In the genomic region with DNA sequence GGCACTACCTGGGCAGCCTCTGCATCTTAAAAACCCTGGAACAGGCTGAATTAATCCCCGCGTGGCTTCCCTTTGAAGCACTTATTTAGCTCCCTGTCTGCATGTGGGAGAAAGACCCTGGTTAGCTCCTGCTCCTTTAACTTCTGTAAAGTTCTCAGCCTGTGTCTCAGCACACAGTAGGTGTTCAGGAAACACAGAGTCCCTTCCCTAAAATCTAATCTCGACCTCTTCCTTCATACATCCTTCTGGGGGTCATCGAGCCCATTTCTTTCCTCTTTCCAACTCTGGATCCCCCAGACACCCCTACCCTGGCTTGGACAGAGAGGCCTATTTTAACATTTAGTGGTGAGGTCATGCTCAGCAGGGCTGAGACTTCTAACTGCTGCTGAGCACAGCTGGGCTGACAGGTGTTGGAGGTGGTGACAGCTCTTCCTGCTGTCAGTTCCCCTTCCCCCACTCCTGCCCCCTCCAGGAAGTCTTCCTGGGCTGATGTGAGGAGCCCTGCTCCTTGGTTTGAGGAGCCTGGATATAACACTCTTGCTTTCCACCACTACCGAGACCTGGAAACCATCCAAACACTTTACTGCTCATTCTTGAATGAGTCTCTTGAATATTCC, we compare ENCODE assay signal across 11 cellular contexts. TPM values are rescaled to one million over a fixed set of nuclear protein-coding genes. Genes with fewer than 3 reads are reported as not detected.
DNase-seq lines count a peak whose midpoint lies in the region; ATAC-seq, FAIRE-seq and TF ChIP-seq lines count a peak whose summit lies in the region.
"Had no signal": no experiment of that assay in that cellular context is flagged by ENCODE, and none has a peak within 500 bp of the region (broad histone marks: within the 10 kb centered on the region; RNA-seq: fewer than 3 reads in every experiment).

No MANE protein-coding gene starts in this region.

- H3K36me3 ChIP-seq in MM.1S (replicated peaks; ENCODE audit: insufficient read depth, low read length) = peaks cover 12% of the 10 kb centered on the region; the same call in 1 of the 2 replicates
- H3K36me3 ChIP-seq in suprapubic skin = no peaks in the 10 kb centered on the region

- H3K4me1 Mint-ChIP-seq in activated CD4-positive, alpha-beta T cell treated with anti-CD3 and anti-CD28 coated beads, Interleukin-2, amount 10 ng/mL, durations not matched to agents 7 days and 5 days = peaks cover 79% of the 10 kb centered on the region
- H3K4me1 Mint-ChIP-seq in activated naive CD8-positive, alpha-beta T cell treated with anti-CD3 and anti-CD28 coated beads, Interleukin-2, amount 10 ng/mL, durations not matched to agents 7 days and 5 days = peaks cover 59% of the 10 kb centered on the region

- H3K27me3 Mint-ChIP-seq in activated CD4-positive, alpha-beta T cell treated with anti-CD3 and anti-CD28 coated beads, Interleukin-2, amount 10 ng/mL, durations not matched to agents 7 days and 5 days = no peaks in the 10 kb centered on the region
- H3K27me3 Mint-ChIP-seq in activated naive CD8-positive, alpha-beta T cell treated with anti-CD3 and anti-CD28 coated beads, Interleukin-2, amount 10 ng/mL, durations not matched to agents 7 days and 5 days = no peaks in the 10 kb centered on the region

- peaks cover 75% of the 10 kb centered on the region for H3K36me3 Mint-ChIP-seq in activated CD4-positive, alpha-beta T cell treated with anti-CD3 and anti-CD28 coated beads, Interleukin-2, amount 10 ng/mL, durations not matched to agents 7 days and 5 days (ENCODE audit: low read depth)
- H3K36me3 Mint-ChIP-seq in activated naive CD8-positive, alpha-beta T cell treated with anti-CD3 and anti-CD28 coated beads, Interleukin-2, amount 10 ng/mL, durations not matched to agents 7 days and 5 days = peaks cover 35% of the 10 kb centered on the region

- peak; percentile 21 for ATAC-seq in activated naive CD8-positive, alpha-beta T cell treated with anti-CD3 and anti-CD28 coated beads, Interleukin-2, amount 10 ng/mL, durations not matched to agents 7 days and 5 days (ENCODE audit: low read depth)
- ATAC-seq in stimulated activated naive CD8-positive, alpha-beta T cell treated with anti-CD3 and anti-CD28 coated beads, Interleukin-15, Interleukin-2, amounts not matched to agents 100 U/mL and 50 U/mL, for 24 hours = no peak

- H3F3A ChIP-seq in MM.1S (ENCODE audit: insufficient read depth, low read length) = peaks cover 62% of the 10 kb centered on the region

- no peak for FAIRE-seq in HTR-8/SVneo (lab: Jason Lieb, UNC)

- peak overlapping the region; percentile 74 for H3K4me2 ChIP-seq in MM.1S (ENCODE audit: low read depth, low read length)

- H3K79me2 ChIP-seq in MM.1S (ENCODE audit: low read length) = peaks cover 82% of the 10 kb centered on the region

- DNase-seq in activated CD4-positive, alpha-beta T cell treated with anti-CD3 and anti-CD28 coated beads, Interleukin-2, amount 10 ng/mL, durations not matched to agents 7 days and 5 days = peak; percentile 45
- DNase-seq in activated CD4-positive, alpha-beta T cell treated with anti-CD3 and anti-CD28 coated beads for 4 hours = no peak
- DNase-seq in MM.1S (peak; percentile 93), HCEC 1CT (no peak), HTR-8/SVneo (ENCODE audit: insufficient read length, low spot score) (no peak), suprapubic skin (ENCODE audit: low spot score in 2 of 2) (no peak)
- no peak for DNase-seq in activated naive CD8-positive, alpha-beta T cell treated with anti-CD3 and anti-CD28 coated beads, Interleukin-2, amount 10 ng/mL, durations not matched to agents 7 days and 5 days
- peak; percentile 17 for DNase-seq in stimulated activated naive CD8-positive, alpha-beta T cell treated with anti-CD3 and anti-CD28 coated beads, Interleukin-15, Interleukin-2, amounts not matched to agents 100 U/mL and 50 U/mL, for 24 hours
- DNase-seq: activated CD4-positive, alpha-beta T cell treated with anti-CD3 and anti-CD28 coated beads for 1 hour; dorsolateral prefrontal cortex had no signal

- peak overlapping the region; percentile 98 for H3K4me3 Mint-ChIP-seq in activated CD4-positive, alpha-beta T cell treated with anti-CD3 and anti-CD28 coated beads, Interleukin-2, amount 10 ng/mL, durations not matched to agents 7 days and 5 days
- H3K4me3 Mint-ChIP-seq in activated naive CD8-positive, alpha-beta T cell treated with anti-CD3 and anti-CD28 coated beads, Interleukin-2, amount 10 ng/mL, durations not matched to agents 7 days and 5 days = peak overlapping the region; percentile 98

- no peaks in the 10 kb centered on the region for H3K9me3 Mint-ChIP-seq in activated CD4-positive, alpha-beta T cell treated with anti-CD3 and anti-CD28 coated beads, Interleukin-2, amount 10 ng/mL, durations not matched to agents 7 days and 5 days
- no peaks in the 10 kb centered on the region for H3K9me3 Mint-ChIP-seq in activated naive CD8-positive, alpha-beta T cell treated with anti-CD3 and anti-CD28 coated beads, Interleukin-2, amount 10 ng/mL, durations not matched to agents 7 days and 5 days

- TF ChIP-seq CTCF in MM.1S (IDR thresholded peaks at IDR 0.05; ENCODE audit: low read length) = no peak
- no peak for TF ChIP-seq CTCF in suprapubic skin (IDR thresholded peaks at IDR 0.05)

- 81% methylated on average over 5 of the region's 5 CpGs for WGBS in suprapubic skin

- H2AFZ ChIP-seq in MM.1S (ENCODE audit: low read length) = no peak overlapping the region

- H3K9me3 ChIP-seq in MM.1S (replicated peaks; ENCODE audit: insufficient read depth, low read length) = no peaks in the 10 kb centered on the region
- H3K9me3 ChIP-seq in suprapubic skin = no peaks in the 10 kb centered on the region

- peak overlapping the region; percentile 95 for H3K4me3 ChIP-seq in MM.1S (ENCODE audit: low read length)
- H3K4me3 ChIP-seq in suprapubic skin = no peak overlapping the region
- H3K4me3 ChIP-seq: dorsolateral prefrontal cortex had no signal

- no peaks in the 10 kb centered on the region for H4K20me1 ChIP-seq in MM.1S (ENCODE audit: insufficient read depth, low read length)

- H3K27me3 ChIP-seq in MM.1S (replicated peaks; ENCODE audit: insufficient read depth, low read length) (no peaks in the 10 kb centered on the region), suprapubic skin (peaks cover 2% of the 10 kb centered on the region)

- H3K27ac ChIP-seq in MM.1S (ENCODE audit: low read length) (peak overlapping the region; percentile 95), suprapubic skin (no peak overlapping the region)
- H3K27ac ChIP-seq: C4-2B, dorsolateral prefrontal cortex had no signal

- H3K9ac ChIP-seq in MM.1S (ENCODE audit: low read length) = peak overlapping the region; percentile 98

- CTCF ChIA-PET in activated CD4-positive, alpha-beta T cell treated with anti-CD3 and anti-CD28 coated beads, Interleukin-2, amount 10 ng/mL, durations not matched to agents 7 days and 5 days (lab: Charles Lee) = interaction anchor here (0.6 to 10.9 kb wide), 8 partner anchors 9 to 112 kb away, joined by 3 to 101 read pairs (median 6); no protein-coding TSS in a partner anchor

- TF ChIP-seq POLR2A in suprapubic skin (IDR thresholded peaks at IDR 0.05) = no peak

- peak overlapping the region; percentile 92 for H3K27ac Mint-ChIP-seq in activated CD4-positive, alpha-beta T cell treated with anti-CD3 and anti-CD28 coated beads, Interleukin-2, amount 10 ng/mL, durations not matched to agents 7 days and 5 days
- peak overlapping the region; percentile 97 for H3K27ac Mint-ChIP-seq in activated naive CD8-positive, alpha-beta T cell treated with anti-CD3 and anti-CD28 coated beads, Interleukin-2, amount 10 ng/mL, durations not matched to agents 7 days and 5 days

- POLR2A ChIA-PET in activated CD4-positive, alpha-beta T cell treated with anti-CD3 and anti-CD28 coated beads, Interleukin-2, amount 10 ng/mL, durations not matched to agents 7 days and 5 days (lab: Charles Lee) = no interaction called here
- POLR2A ChIA-PET in activated naive CD8-positive, alpha-beta T cell treated with anti-CD3 and anti-CD28 coated beads, Interleukin-2, amount 10 ng/mL, durations not matched to agents 7 days and 5 days (lab: Charles Lee) = interaction anchor here (1.0 to 2.1 kb wide), 5 partner anchors 14 to 104 kb away, joined by 3 to 6 read pairs (median 3); partner anchors contain the start of gene TCEA3

- TF ChIP-seq EP300 in suprapubic skin (IDR thresholded peaks at IDR 0.05) = no peak

- H3K9me2 ChIP-seq in MM.1S (replicated peaks; ENCODE audit: insufficient read depth, low read length) = no peaks in the 10 kb centered on the region

- H3K4me1 ChIP-seq in MM.1S (ENCODE audit: low read length) = peaks cover 45% of the 10 kb centered on the region
- peaks cover 65% of the 10 kb centered on the region for H3K4me1 ChIP-seq in suprapubic skin

RNA-seq across cellular contexts. Expression of gene E2F2, which starts 5.4 kb away (rescaled TPM):
- 100 to 1,000 TPM; 107 to 112 TPM for total RNA-seq in activated CD4-positive, alpha-beta T cell treated with anti-CD3 and anti-CD28 coated beads, Interleukin-2, amount 10 ng/mL, durations not matched to agents 7 days and 5 days
- 10 to 100 TPM; 44.2 to 45.1 TPM for total RNA-seq in activated naive CD8-positive, alpha-beta T cell treated with anti-CD3 and anti-CD28 coated beads, Interleukin-2, amount 10 ng/mL, durations not matched to agents 7 days and 5 days
- total RNA-seq in suprapubic skin = 10 to 100 TPM in 2 of 4 donors, 1 to 10 TPM in 2; 4.5 to 12.9 (median 8.4) TPM

RNA-seq across cellular contexts. Expression of gene ID3, which starts 33.6 kb away (rescaled TPM):
- 10 to 100 TPM; 62.7 to 65.2 TPM for total RNA-seq in activated CD4-positive, alpha-beta T cell treated with anti-CD3 and anti-CD28 coated beads, Interleukin-2, amount 10 ng/mL, durations not matched to agents 7 days and 5 days
- 10 to 100 TPM; 44.0 to 51.1 TPM for total RNA-seq in activated naive CD8-positive, alpha-beta T cell treated with anti-CD3 and anti-CD28 coated beads, Interleukin-2, amount 10 ng/mL, durations not matched to agents 7 days and 5 days
- total RNA-seq in suprapubic skin = 100 to 1,000 TPM in 3 of 4 donors, 10 to 100 TPM in 1; 91.1 to 194 (median 149) TPM

RNA-seq across cellular contexts. Expression of gene ASAP3, which starts 41.7 kb away (rescaled TPM):
- total RNA-seq in activated CD4-positive, alpha-beta T cell treated with anti-CD3 and anti-CD28 coated beads, Interleukin-2, amount 10 ng/mL, durations not matched to agents 7 days and 5 days = under 1 TPM; 0.25 to 0.52 TPM
- 1 to 10 TPM in 1 of 2 experiments, under 1 TPM in 1; 0.50 to 1.3 TPM for total RNA-seq in activated naive CD8-positive, alpha-beta T cell treated with anti-CD3 and anti-CD28 coated beads, Interleukin-2, amount 10 ng/mL, durations not matched to agents 7 days and 5 days
- total RNA-seq in suprapubic skin = 100 to 1,000 TPM in 2 of 4 donors, 10 to 100 TPM in 2; 68.7 to 130 (median 88.5) TPM

Comparison
In these comparisons a context has a peak if more than half of its experiments do, and no peak if none do; other contexts are left out.
1. DNase-seq: peak in activated CD4-positive, alpha-beta T cell treated with anti-CD3 and anti-CD28 coated beads, Interleukin-2, amount 10 ng/mL, durations not matched to agents 7 days and 5 days (single experiment), MM.1S (single experiment) and stimulated activated naive CD8-positive, alpha-beta T cell treated with anti-CD3 and anti-CD28 coated beads, Interleukin-15, Interleukin-2, amounts not matched to agents 100 U/mL and 50 U/mL, for 24 hours (single experiment); none in activated CD4-positive, alpha-beta T cell treated with anti-CD3 and anti-CD28 coated beads for 4 hours (0 of 2), activated naive CD8-positive, alpha-beta T cell treated with anti-CD3 and anti-CD28 coated beads, Interleukin-2, amount 10 ng/mL, durations not matched to agents 7 days and 5 days (single experiment), HCEC 1CT (single experiment), HTR-8/SVneo (single experiment) and suprapubic skin (0 of 2).
2. RNA of gene ASAP3, which starts 41.7 kb away (total RNA-seq): 68.7 to 130 TPM in suprapubic skin; 0.50 to 1.3 TPM in activated naive CD8-positive, alpha-beta T cell treated with anti-CD3 and anti-CD28 coated beads, Interleukin-2, amount 10 ng/mL, durations not matched to agents 7 days and 5 days and 0.25 to 0.52 TPM in activated CD4-positive, alpha-beta T cell treated with anti-CD3 and anti-CD28 coated beads, Interleukin-2, amount 10 ng/mL, durations not matched to agents 7 days and 5 days; every median in the first group is over 10 times any median in the second.